In genomic region chr2:127370010-127370409, GRCh38 we compare ENCODE assay signal across 21 cellular contexts. TPM values are rescaled to one million over a fixed set of nuclear protein-coding genes. Genes with fewer than 3 reads are reported as not detected.
A peak's percentile ranks its signal among the peaks of the same experiment; 100 is the strongest.
DNase-seq lines count a peak whose midpoint lies in the region; ATAC-seq, FAIRE-seq and TF ChIP-seq lines count a peak whose summit lies in the region.
"Had no signal": no experiment of that assay in that cellular context is flagged by ENCODE, and none has a peak within 500 bp of the region (broad histone marks: within the 10 kb centered on the region; RNA-seq: fewer than 3 reads in every experiment).

No MANE protein-coding gene starts in this region.

- RAD21 ChIA-PET in GM12878 (lab: Charles Lee; ENCODE audit: unreplicated experiment) = no interaction called here

- H2AFZ ChIP-seq in GM12878 (ENCODE audit: control insufficient read depth, low read depth, low read length) (no peak overlapping the region), trophoblast cell (ENCODE audit: insufficient read depth, low read length, poor library complexity) (no peak overlapping the region)

- POLR2A ChIA-PET in A549 (lab: Yijun Ruan, JAX) = no interaction called here
- POLR2A ChIA-PET in HEK293T (lab: Yijun Ruan, JAX) = interaction anchor here (0.9 kb wide), 1 partner anchor 38 kb away, joined by 5 read pairs; no protein-coding TSS in a partner anchor
- POLR2A ChIA-PET in GM12878 (lab: Charles Lee) = no interaction called here
- POLR2A ChIA-PET in CD4-positive, alpha-beta memory T cell (lab: Charles Lee; ENCODE audit: partially characterized antibody) = no interaction called here

- in situ Hi-C loops in GM12878 (cut with MboI) = no loop called here

- TF ChIP-seq RAD21 in A549 (conservative IDR thresholded peaks at IDR 0.05 in 1 of 2, IDR thresholded peaks at IDR 0.05 in 1 of 2) (no peak), GM12878 (IDR thresholded peaks at IDR 0.05; ENCODE audit: insufficient read depth, low read depth, low read length) (no peak)

- no peak overlapping the region for H2BK12ac ChIP-seq in trophoblast cell (ENCODE audit: low read length)

- peaks cover 8% of the 10 kb centered on the region; the same call in 1 of the 3 replicates for H3K9me3 ChIP-seq in A549
- peaks cover 9% of the 10 kb centered on the region for H3K9me3 ChIP-seq in GM12878 (replicated peaks; ENCODE audit: control insufficient read depth, insufficient read depth, low read length)
- H3K9me3 ChIP-seq in trophoblast cell (ENCODE audit: insufficient read depth, low read depth, low read length) = peaks cover 7% of the 10 kb centered on the region
- H3K9me3 ChIP-seq in CD4-positive, alpha-beta memory T cell (ENCODE audit: control insufficient read depth in 1 of 2, low read length in 2 of 2) = peaks cover 0 to 11% of the 10 kb centered on the region in 2 donors
- H3K9me3 ChIP-seq: SJCRH30 had no signal

- H3K36me3 Mint-ChIP-seq in CD4-positive, alpha-beta memory T cell = peaks cover 29 to 41% of the 10 kb centered on the region in 2 donors
- H3K36me3 Mint-ChIP-seq in activated naive CD8-positive, alpha-beta T cell treated with anti-CD3 and anti-CD28 coated beads for 36 hours = peaks cover 46% of the 10 kb centered on the region

- H3K79me1 ChIP-seq in trophoblast cell (ENCODE audit: low read length) = no peaks in the 10 kb centered on the region

- CTCF ChIA-PET in A549 (lab: Yijun Ruan, JAX) (interaction anchor here (0.6 to 1.3 kb wide), 3 partner anchors 20 to 410 kb away, joined by 3 to 4 read pairs (median 3); no protein-coding TSS in a partner anchor), HEK293T (lab: Yijun Ruan, JAX) (interaction anchor here (0.7 to 1.6 kb wide), 7 partner anchors 8 to 109 kb away, joined by 3 to 10 read pairs (median 6); partner anchors contain the start of gene MAP3K2), GM12878 (lab: Yijun Ruan, JAX) (no interaction called here)
- CTCF ChIA-PET in CD4-positive, alpha-beta memory T cell (lab: Charles Lee; ENCODE audit: partially characterized antibody) = interaction anchor here (0.7 to 1.5 kb wide), 2 partner anchors 14 to 47 kb away, joined by 3 to 4 read pairs; no protein-coding TSS in a partner anchor

- no peak overlapping the region for H4K12ac ChIP-seq in trophoblast cell (ENCODE audit: low read depth, low read length)

- no peak for FAIRE-seq in A549 (lab: Jason Lieb, UNC)
- FAIRE-seq in GM12878 (lab: Jason Lieb, UNC) = no peak

- H3K4me3 ChIP-seq in A549 (no peak overlapping the region), GM12878 (no peak overlapping the region), trophoblast cell (ENCODE audit: low read depth, low read length) (no peak overlapping the region)
- no peak overlapping the region for H3K4me3 ChIP-seq in CD4-positive, alpha-beta memory T cell (ENCODE audit: low read length in 2 of 2)

- H3K23ac ChIP-seq in trophoblast cell (ENCODE audit: low read length) = no peak overlapping the region

- SMC1A ChIA-PET in GM12878 (lab: Charles Lee; ENCODE audit: uncharacterized antibody, unreplicated experiment) = no interaction called here

- H3K4ac ChIP-seq in trophoblast cell (ENCODE audit: low read depth, low read length) = peak overlapping the region; percentile 20

- H3K36me3 ChIP-seq in GM12878 (ENCODE audit: control insufficient read depth in 2 of 2, insufficient read depth in 2 of 2, low read length in 1 of 2) = no peaks in the 10 kb centered on the region; a peak in 1 of 4 replicates
- peaks cover 0 to 2% of the 10 kb centered on the region in 2 experiments for H3K36me3 ChIP-seq in trophoblast cell (ENCODE audit: control insufficient read depth in 1 of 2, insufficient read depth in 2 of 2, low read length in 2 of 2)
- H3K36me3 ChIP-seq in CD4-positive, alpha-beta memory T cell (ENCODE audit: insufficient read depth, low read length) = no peaks in the 10 kb centered on the region
- H3K36me3 ChIP-seq: SJCRH30 had no signal

- H3K4me2 ChIP-seq in A549 (no peak overlapping the region), GM12878 (ENCODE audit: control insufficient read depth, insufficient read depth) (no peak overlapping the region), trophoblast cell (ENCODE audit: low read length) (no peak overlapping the region)

- H4K20me1 ChIP-seq in GM12878 (ENCODE audit: control insufficient read depth, insufficient read depth) = no peaks in the 10 kb centered on the region; the same call in 1 of the 2 replicates

- H3K4me1 ChIP-seq in A549 (peaks cover 16% of the 10 kb centered on the region; the same call in 2 of the 3 replicates), GM12878 (ENCODE audit: control insufficient read depth, insufficient read depth, low read length) (peaks cover 3% of the 10 kb centered on the region; the same call in 1 of the 2 replicates), trophoblast cell (ENCODE audit: control insufficient read depth in 1 of 2, insufficient read depth in 2 of 2, low read length in 2 of 2) (no peaks in the 10 kb centered on the region)
- peaks cover 17% of the 10 kb centered on the region for H3K4me1 ChIP-seq in CD4-positive, alpha-beta memory T cell (ENCODE audit: insufficient read depth, low read length)

- 81% methylated on average over 10 of the region's 10 CpGs for WGBS in A549 (ENCODE audit: missing lambda C conversion rate)
- 93% methylated on average over 10 of the region's 10 CpGs for WGBS in GM12878 (ENCODE audit: insufficient coverage, insufficient replicate concordance, low lambda C conversion rate, missing lambda C conversion rate)
- WGBS in trophoblast cell (ENCODE audit: extremely low coverage, insufficient coverage, insufficient read length) = no CpG with 5 or more reads among the region's 10 CpGs

- H3K27me3 Mint-ChIP-seq in CD4-positive, alpha-beta memory T cell = no peaks in the 10 kb centered on the region
- H3K27me3 Mint-ChIP-seq in activated naive CD8-positive, alpha-beta T cell treated with anti-CD3 and anti-CD28 coated beads for 36 hours = no peaks in the 10 kb centered on the region

- H3K27ac ChIP-seq in A549 (peak overlapping the region in 1 of 2 experiments; percentile 47; a peak in 2 of 6 replicates), GM12878 (ENCODE audit: control insufficient read depth, insufficient read depth) (no peak overlapping the region), trophoblast cell (ENCODE audit: low read depth, low read length) (no peak overlapping the region)
- H3K27ac ChIP-seq in CD4-positive, alpha-beta memory T cell (ENCODE audit: low read depth, low read length) = no peak overlapping the region
- H3K27ac ChIP-seq: C4-2B had no signal

- H3K79me2 ChIP-seq in GM12878 (ENCODE audit: control insufficient read depth, insufficient read depth, low read length) (peaks cover 7% of the 10 kb centered on the region), trophoblast cell (ENCODE audit: control insufficient read depth, insufficient read depth, low read length, poor library complexity) (peaks cover 2% of the 10 kb centered on the region)

- ATAC-seq in A549 = peak; percentile 34 to 35; a peak in 1 of 6 replicates
- ATAC-seq in GM12878 = no peak

- no peak overlapping the region for H2AK5ac ChIP-seq in trophoblast cell (ENCODE audit: low read length)

- H2BK120ac ChIP-seq in trophoblast cell (ENCODE audit: insufficient read depth, low read length, poor library complexity) = no peak overlapping the region

- intact Hi-C loops in GM12878 (cut with micrococcal nuclease; ENCODE audit: unreplicated experiment) = no loop called here
- intact Hi-C loops in CD4-positive, alpha-beta memory T cell (cut with micrococcal nuclease) = no loop called here

- H3K9ac ChIP-seq in GM12878 (ENCODE audit: control insufficient read depth, insufficient read depth, low read length) = no peak overlapping the region
- H3K9ac ChIP-seq in trophoblast cell (ENCODE audit: low read length) = no peak overlapping the region

- no peaks in the 10 kb centered on the region for H3K27me3 ChIP-seq in GM12878 (replicated peaks in 1 of 2; ENCODE audit: control insufficient read depth in 2 of 2, insufficient read depth in 2 of 2, low read length in 1 of 2)
- no peaks in the 10 kb centered on the region for H3K27me3 ChIP-seq in trophoblast cell (ENCODE audit: insufficient read depth, low read length)
- H3K27me3 ChIP-seq in CD4-positive, alpha-beta memory T cell (ENCODE audit: insufficient read depth, low read length) = no peaks in the 10 kb centered on the region
- H3K27me3 ChIP-seq: SJCRH30 had no signal

- DNase-seq in A549 (ENCODE audit: low read depth in 1 of 2, low spot score in 1 of 2) (no peak), HEK293T (ENCODE audit: extremely low spot score) (peak; percentile 19), GM12878 (ENCODE audit: low read depth, low spot score) (no peak), trophoblast cell (no peak), NCI-H1436 treated with DMSO at 0.1 percent for 48 hours (lab: John Stamatoyannopoulos, UW) (no peak)
- no peak for DNase-seq in CD4-positive, alpha-beta memory T cell
- no peak for DNase-seq in activated naive CD8-positive, alpha-beta T cell treated with anti-CD3 and anti-CD28 coated beads for 36 hours
- DNase-seq: 8988T; EL; GOT3; KG1; NCI-H1092; NCI-H1436; NCI-H1930; NCI-H2227 treated with DMSO at 0.1 percent for 48 hours; NCI-H510A treated with DMSO at 0.1 percent for 48 hours; NCI-H774; NK-92 treated with Interleukin-12 subunit alpha and Interleukin-12 subunit beta, amount 100 ng/mL, for 24 hours; SJCRH30; T-helper 1 cell had no signal

- TF ChIP-seq POLR2A in A549 (IDR thresholded peaks at IDR 0.05; ENCODE audit: low read length) (no peak), GM12878 (IDR thresholded peaks at IDR 0.05; ENCODE audit: low read depth, low read length) (no peak)

- H3K9me3 Mint-ChIP-seq in CD4-positive, alpha-beta memory T cell = peaks cover 0 to 33% (median 14%) of the 10 kb centered on the region in 8 donors
- H3K9me3 Mint-ChIP-seq in activated naive CD8-positive, alpha-beta T cell treated with anti-CD3 and anti-CD28 coated beads for 36 hours = peaks cover 41% of the 10 kb centered on the region

- H4K91ac ChIP-seq in trophoblast cell (ENCODE audit: low read depth, low read length) = no peak overlapping the region

- peaks cover 35 to 80% (median 53%) of the 10 kb centered on the region in 4 donors for H3K4me1 Mint-ChIP-seq in CD4-positive, alpha-beta memory T cell
- peaks cover 20% of the 10 kb centered on the region for H3K4me1 Mint-ChIP-seq in activated naive CD8-positive, alpha-beta T cell treated with anti-CD3 and anti-CD28 coated beads for 36 hours

- no peak overlapping the region for H3K14ac ChIP-seq in trophoblast cell (ENCODE audit: low read length)

- no peak overlapping the region for H3K18ac ChIP-seq in trophoblast cell (ENCODE audit: low read length)

- H3K4me3 Mint-ChIP-seq in CD4-positive, alpha-beta memory T cell = no peak overlapping the region
- H3K4me3 Mint-ChIP-seq in activated naive CD8-positive, alpha-beta T cell treated with anti-CD3 and anti-CD28 coated beads for 36 hours = no peak overlapping the region

- H4K8ac ChIP-seq in trophoblast cell (ENCODE audit: low read depth, low read length) = no peak overlapping the region

- TF ChIP-seq CTCF in A549 (IDR thresholded peaks at IDR 0.05) (no peak), GM12878 (IDR thresholded peaks at IDR 0.05 in 2 of 3, conservative IDR thresholded peaks at IDR 0.05 in 1 of 3; ENCODE audit: control insufficient read depth in 2 of 3, extremely low read depth in 1 of 3, insufficient read depth in 1 of 3, low read depth in 3 of 3, low read length in 3 of 3) (no peak)

- no peak for TF ChIP-seq EP300 in A549 (IDR thresholded peaks at IDR 0.05)
- no peak for TF ChIP-seq EP300 in GM12878 (IDR thresholded peaks at IDR 0.05; ENCODE audit: borderline replicate concordance in 1 of 2, control insufficient read depth in 1 of 2, low read depth in 2 of 2, low read length in 2 of 2)

- no peak overlapping the region for H2BK5ac ChIP-seq in trophoblast cell (ENCODE audit: low read depth, low read length, poor library complexity)

- H3K27ac Mint-ChIP-seq in CD4-positive, alpha-beta memory T cell = peak overlapping the region in 2 of 7 donors; percentile 11 to 41
- no peak overlapping the region for H3K27ac Mint-ChIP-seq in activated naive CD8-positive, alpha-beta T cell treated with anti-CD3 and anti-CD28 coated beads for 36 hours

- no TSS peak for BruUV-seq in GM12878 (replicated peaks; lab: Mats Ljungman, UMichigan)

RNA-seq across cellular contexts. Expression of gene MAP3K2, which starts 17.8 kb away (rescaled TPM):
- 29.7 and 36.1 TPM in 2 replicates for polyA plus RNA-seq in A549 (2011; rRNA removed)
- 4.9 and 7.0 TPM in 2 replicates for polyA plus RNA-seq in A549 (2012; cell fraction: cytosol; rRNA removed)
- polyA plus RNA-seq in A549 (2012; cell fraction: nucleus; rRNA removed) = 4.5 and 5.3 TPM in 2 replicates
- polyA plus RNA-seq in A549 (2017; fragmentation: RNase III; extraction: RNeasy Plus Mini Kit Qiagen cat#74134 plus additional on column Dnase treatment) = 12.3 to 13.2 TPM (median 12.8 TPM) in 3 replicates
- 43.3 and 43.6 TPM in 2 replicates for polyA minus RNA-seq in A549 (2011; rRNA and poly(A)+ RNA removed)
- 54.9 and 64.4 TPM in 2 replicates for total RNA-seq in GM12878 (2013; cell fraction: nucleolus; rRNA removed)
- total RNA-seq in GM12878 (2014; rRNA removed) = 24.1 and 25.1 TPM in 2 replicates
- total RNA-seq in GM12878 (2014; rRNA removed; fragmentation: Illumina TruSeq; extraction: Trizol) = 15.7 and 17.7 TPM in 2 replicates
- 35.9 and 39.6 TPM in 2 replicates for total RNA-seq in GM12878 (2021)
- polyA plus RNA-seq in GM12878 (2011; ENCODE audit: low read depth) = 3.7 TPM
- 18.1 and 22.4 TPM in 2 replicates for polyA plus RNA-seq in GM12878 (2011; rRNA removed)
- polyA plus RNA-seq in GM12878 (2011; cell fraction: cytosol; rRNA removed) = 8.6 and 12.7 TPM in 2 replicates
- 19.5 and 21.1 TPM in 2 replicates for polyA plus RNA-seq in GM12878 (2011; cell fraction: nucleus; rRNA removed)
- 9.1 and 9.4 TPM in 2 replicates for polyA plus RNA-seq in GM12878 (2012)
- 14.5 and 16.5 TPM in 2 replicates for polyA plus RNA-seq in GM12878 (2014; fragmentation: Illumina TruSeq; extraction: Trizol)
- polyA plus RNA-seq in GM12878 (2014; fragmentation: Nextera tagmentation; extraction: Ambion mirVana) = 1 to 10 TPM; 2.7 to 6.4 TPM
- polyA plus RNA-seq in GM12878 (2014; rRNA removed) = 10.9 and 12.8 TPM in 2 replicates
- polyA plus RNA-seq in GM12878 (2016; fragmentation: Nextera tagmentation; extraction: Ambion mirVana) = 10 to 100 TPM in 1 of 2 experiments, 1 to 10 TPM in 1; 4.9 to 26.3 TPM
- 32.1 and 45.6 TPM in 2 replicates for polyA minus RNA-seq in GM12878 (2011; rRNA and poly(A)+ RNA removed)
- 20.6 and 29.6 TPM in 2 replicates for polyA minus RNA-seq in GM12878 (2011; cell fraction: cytosol; rRNA and poly(A)+ RNA removed)
- polyA minus RNA-seq in GM12878 (2011; cell fraction: nucleus; rRNA and poly(A)+ RNA removed) = 15.7 and 26.8 TPM in 2 replicates
- polyA plus RNA-seq in trophoblast cell (2013) = 14.3 and 15.3 TPM in 2 replicates
- 10 to 100 TPM; 85.6 to 87.2 TPM for total RNA-seq in CD4-positive, alpha-beta memory T cell
- polyA plus RNA-seq in CD4-positive, alpha-beta memory T cell = 10 to 100 TPM; 42.5 to 63.4 TPM
- total RNA-seq in activated naive CD8-positive, alpha-beta T cell treated with anti-CD3 and anti-CD28 coated beads for 36 hours = 10 to 100 TPM; 41.1 to 43.2 TPM

RNA-seq across cellular contexts. Expression of gene PROC, which starts 48.2 kb away (rescaled TPM):
- 2.0 and 2.6 TPM in 2 replicates for polyA plus RNA-seq in A549 (2011; rRNA removed)
- 6.3 and 7.1 TPM in 2 replicates for polyA plus RNA-seq in A549 (2012; cell fraction: cytosol; rRNA removed)
- polyA plus RNA-seq in A549 (2012; cell fraction: nucleus; rRNA removed) = 5.4 and 6.3 TPM in 2 replicates
- polyA plus RNA-seq in A549 (2017; fragmentation: RNase III; extraction: RNeasy Plus Mini Kit Qiagen cat#74134 plus additional on column Dnase treatment) = 6.4 to 7.9 TPM (median 7.7 TPM) in 3 replicates
- 0.54 and 1.4 TPM in 2 replicates for polyA minus RNA-seq in A549 (2011; rRNA and poly(A)+ RNA removed)
- not detected in 2 replicates for total RNA-seq in GM12878 (2013; cell fraction: nucleolus; rRNA removed)
- total RNA-seq in GM12878 (2014; rRNA removed) = not detected in 2 replicates
- not detected in 2 replicates for total RNA-seq in GM12878 (2014; rRNA removed; fragmentation: Illumina TruSeq; extraction: Trizol)
- total RNA-seq in GM12878 (2021) = not detected in 2 replicates
- not detected for polyA plus RNA-seq in GM12878 (2011; ENCODE audit: low read depth)
- not detected in 2 replicates for polyA plus RNA-seq in GM12878 (2011; rRNA removed)
- not detected in 2 replicates for polyA plus RNA-seq in GM12878 (2011; cell fraction: cytosol; rRNA removed)
- polyA plus RNA-seq in GM12878 (2011; cell fraction: nucleus; rRNA removed) = not detected in 2 replicates
- polyA plus RNA-seq in GM12878 (2012) = not detected in 2 replicates
- not detected in 2 replicates for polyA plus RNA-seq in GM12878 (2014; fragmentation: Illumina TruSeq; extraction: Trizol)
- polyA plus RNA-seq in GM12878 (2014; fragmentation: Nextera tagmentation; extraction: Ambion mirVana) = not detected
- not detected in 2 replicates for polyA plus RNA-seq in GM12878 (2014; rRNA removed)
- polyA plus RNA-seq in GM12878 (2016; fragmentation: Nextera tagmentation; extraction: Ambion mirVana) = not detected
- not detected in 2 replicates for polyA minus RNA-seq in GM12878 (2011; rRNA and poly(A)+ RNA removed)
- polyA minus RNA-seq in GM12878 (2011; cell fraction: cytosol; rRNA and poly(A)+ RNA removed) = not detected in 2 replicates
- polyA minus RNA-seq in GM12878 (2011; cell fraction: nucleus; rRNA and poly(A)+ RNA removed) = not detected in 2 replicates
- polyA plus RNA-seq in trophoblast cell (2013) = 0.26 and 0.46 TPM in 2 replicates
- not detected for total RNA-seq in CD4-positive, alpha-beta memory T cell
- not detected for polyA plus RNA-seq in CD4-positive, alpha-beta memory T cell
- total RNA-seq in activated naive CD8-positive, alpha-beta T cell treated with anti-CD3 and anti-CD28 coated beads for 36 hours = not detected
- total RNA-seq: SJCRH30 had no signal
